In the genomic region with DNA sequence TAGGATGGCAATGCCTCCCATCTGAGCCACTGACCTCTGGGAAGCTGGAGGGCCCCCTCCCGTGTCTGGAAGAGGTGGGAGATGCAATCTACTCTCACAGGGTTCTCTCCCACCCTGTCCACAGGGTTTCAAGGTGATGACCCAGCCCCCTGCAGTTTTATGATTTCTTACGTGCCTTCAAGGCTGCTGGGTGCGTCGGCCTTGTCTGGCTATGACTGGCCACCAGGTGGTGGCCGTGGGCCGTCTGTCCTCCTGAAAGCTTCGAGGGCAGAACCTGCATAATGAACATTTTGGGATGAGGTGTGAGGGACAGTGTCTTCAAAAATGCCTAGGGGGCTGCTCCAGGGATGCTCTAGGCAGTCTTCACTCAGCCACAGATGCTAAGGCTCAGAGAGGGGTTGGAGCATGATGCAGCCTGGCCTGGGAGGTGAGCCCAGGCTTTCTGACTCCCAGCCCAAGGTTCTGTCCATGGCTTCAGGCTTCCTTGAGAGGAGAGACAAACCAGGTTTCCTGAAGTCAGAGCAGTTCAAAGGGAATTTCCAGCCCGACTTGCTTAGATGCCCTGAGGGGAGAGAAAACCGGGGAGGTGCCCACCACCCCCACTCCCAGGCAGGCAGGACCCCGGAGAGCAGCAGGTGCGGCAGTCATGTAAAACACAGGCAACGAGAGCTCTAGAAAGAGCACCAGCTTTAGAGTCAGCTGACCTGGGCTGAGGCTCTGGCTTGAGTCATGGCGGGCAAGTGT, we compare ENCODE assay signal across 8 cellular contexts. TPM values are rescaled to one million over a fixed set of nuclear protein-coding genes. Genes with fewer than 3 reads are reported as not detected.
DNase-seq lines count a peak whose midpoint lies in the region; ATAC-seq and TF ChIP-seq lines count a peak whose summit lies in the region.

No MANE protein-coding gene starts in this region.

- H3K9me2 ChIP-seq in Karpas-422 (replicated peaks; ENCODE audit: insufficient read depth, low read length) = no peaks in the 10 kb centered on the region

- TF ChIP-seq CTCF in thoracic aorta (IDR thresholded peaks at IDR 0.05) = peak; percentile 92

- no peaks in the 10 kb centered on the region for H3K79me2 ChIP-seq in Karpas-422 (ENCODE audit: low read length)

- H3K4me3 Mint-ChIP-seq in activated T-cell treated with anti-CD3 and anti-CD28 coated beads, Interleukin-2, amount 50 U/mL, for 24 hours = no peak overlapping the region
- H3K4me3 Mint-ChIP-seq in immature natural killer cell = no peak overlapping the region

- H3K9me3 ChIP-seq in Karpas-422 (ENCODE audit: low read length) (no peaks in the 10 kb centered on the region), thoracic aorta (no peaks in the 10 kb centered on the region)

- DNase-seq in activated T-cell treated with anti-CD3 and anti-CD28 coated beads, Interleukin-2, amount 50 U/mL, for 24 hours = no peak
- no peak for DNase-seq in activated T-cell treated with anti-CD3 and anti-CD28 coated beads for 4 hours
- peak; percentile 50 for DNase-seq in Karpas-422
- peak; percentile 21 for DNase-seq in amniotic epithelial cell (ENCODE audit: low read depth)
- DNase-seq in immature natural killer cell = peak in 1 of 3 donors; percentile 14
- DNase-seq in thoracic aorta (ENCODE audit: low spot score) = no peak
- no peak for DNase-seq in NCI-H2029 treated with DMSO at 0.1 percent for 48 hours (lab: John Stamatoyannopoulos, UW)

- H3K4me3 ChIP-seq in Karpas-422 (ENCODE audit: low read length) (no peak overlapping the region), thoracic aorta (no peak overlapping the region)

- ATAC-seq in thoracic aorta (ENCODE audit: insufficient number of reproducible peaks, low FRiP score, low read depth) (no peak), HG03025 (IDR thresholded peaks at IDR 0.05; ENCODE audit: low FRiP score, unreplicated experiment) (no peak)

- H3K9me3 Mint-ChIP-seq in activated T-cell treated with anti-CD3 and anti-CD28 coated beads, Interleukin-2, amount 50 U/mL, for 24 hours = no peaks in the 10 kb centered on the region
- H3K9me3 Mint-ChIP-seq in immature natural killer cell = peaks cover 0 to 2% (median 0%) of the 10 kb centered on the region in 6 donors

- peaks cover 22% of the 10 kb centered on the region for H3K4me1 ChIP-seq in Karpas-422 (ENCODE audit: low read length)
- peaks cover 15 to 34% of the 10 kb centered on the region in 2 donors for H3K4me1 ChIP-seq in thoracic aorta (ENCODE audit: control insufficient read depth in 1 of 2, low read depth in 2 of 2)

- peak overlapping the region; percentile 63 for H3K27ac Mint-ChIP-seq in activated T-cell treated with anti-CD3 and anti-CD28 coated beads, Interleukin-2, amount 50 U/mL, for 24 hours
- peak overlapping the region in 5 of 6 donors; percentile 10 to 65 (median 56) for H3K27ac Mint-ChIP-seq in immature natural killer cell

- no peak overlapping the region for H3K27ac ChIP-seq in Karpas-422 (ENCODE audit: low read length)
- no peak overlapping the region for H3K27ac ChIP-seq in thoracic aorta

- H3K9ac ChIP-seq in Karpas-422 (ENCODE audit: low read length) = no peak overlapping the region

- H3K36me3 Mint-ChIP-seq in activated T-cell treated with anti-CD3 and anti-CD28 coated beads, Interleukin-2, amount 50 U/mL, for 24 hours (ENCODE audit: low read depth) = peaks cover 20% of the 10 kb centered on the region
- peaks cover 0 to 10% (median 7%) of the 10 kb centered on the region in 3 donors for H3K36me3 Mint-ChIP-seq in immature natural killer cell

- H3K4me1 Mint-ChIP-seq in activated T-cell treated with anti-CD3 and anti-CD28 coated beads, Interleukin-2, amount 50 U/mL, for 24 hours (ENCODE audit: low read depth) = peaks cover 78% of the 10 kb centered on the region
- H3K4me1 Mint-ChIP-seq in immature natural killer cell = peaks cover 0 to 16% of the 10 kb centered on the region in 2 donors

- H3K36me3 ChIP-seq in Karpas-422 (ENCODE audit: insufficient read depth, low read length) = 0 out of 2 replicates have a peak, but pooled peaks cover 4% of the 10 kb centered on the region
- no peaks in the 10 kb centered on the region for H3K36me3 ChIP-seq in thoracic aorta

- H3K27me3 ChIP-seq in Karpas-422 (ENCODE audit: low read length) (no peaks in the 10 kb centered on the region), thoracic aorta (replicated peaks; ENCODE audit: insufficient read depth) (no peaks in the 10 kb centered on the region)

- no peaks in the 10 kb centered on the region for H3K27me3 Mint-ChIP-seq in activated T-cell treated with anti-CD3 and anti-CD28 coated beads, Interleukin-2, amount 50 U/mL, for 24 hours
- no peaks in the 10 kb centered on the region for H3K27me3 Mint-ChIP-seq in immature natural killer cell (ENCODE audit: low read depth in 3 of 3)

- no peaks in the 10 kb centered on the region for H4K20me1 ChIP-seq in Karpas-422 (ENCODE audit: insufficient read depth, low read depth, low read length)

- no peak overlapping the region for H3K4me2 ChIP-seq in Karpas-422 (ENCODE audit: low read depth, low read length, poor library complexity, severe bottlenecking)

- no peak overlapping the region for H2AFZ ChIP-seq in Karpas-422 (ENCODE audit: low read length)

RNA-seq across cellular contexts. Expression of a gene that starts 18.7 kb away (rescaled TPM):
- 112 and 259 TPM in 2 replicates for total RNA-seq in Karpas-422 (2014; rRNA removed; shearing (Covaris generic); ENCODE audit: low replicate concordance)
- 100 to 1,000 TPM; 286 to 365 (median 342) TPM for polyA plus RNA-seq in immature natural killer cell
- total RNA-seq in thoracic aorta = 10 to 100 TPM; 16.2 to 32.1 TPM

RNA-seq across cellular contexts. Expression of a gene that starts 36.4 kb away (rescaled TPM):
- total RNA-seq in Karpas-422 (2014; rRNA removed; shearing (Covaris generic); ENCODE audit: low replicate concordance) = 18.1 and 36.3 TPM in 2 replicates
- 10 to 100 TPM; 11.6 to 17.8 (median 12.1) TPM for polyA plus RNA-seq in immature natural killer cell
- 10 to 100 TPM; 36.0 to 36.3 TPM for total RNA-seq in thoracic aorta

Comparison
In these comparisons a context has a peak if more than half of its experiments do, and no peak if none do; other contexts are left out.
1. DNase-seq: peak in Karpas-422 (single experiment) and amniotic epithelial cell (single experiment); none in activated T-cell treated with anti-CD3 and anti-CD28 coated beads, Interleukin-2, amount 50 U/mL, for 24 hours (single experiment), activated T-cell treated with anti-CD3 and anti-CD28 coated beads for 4 hours (single experiment), thoracic aorta (single experiment) and NCI-H2029 treated with DMSO at 0.1 percent for 48 hours (single experiment).